ENCODE assay signal across 20 cellular contexts in the genomic region with DNA sequence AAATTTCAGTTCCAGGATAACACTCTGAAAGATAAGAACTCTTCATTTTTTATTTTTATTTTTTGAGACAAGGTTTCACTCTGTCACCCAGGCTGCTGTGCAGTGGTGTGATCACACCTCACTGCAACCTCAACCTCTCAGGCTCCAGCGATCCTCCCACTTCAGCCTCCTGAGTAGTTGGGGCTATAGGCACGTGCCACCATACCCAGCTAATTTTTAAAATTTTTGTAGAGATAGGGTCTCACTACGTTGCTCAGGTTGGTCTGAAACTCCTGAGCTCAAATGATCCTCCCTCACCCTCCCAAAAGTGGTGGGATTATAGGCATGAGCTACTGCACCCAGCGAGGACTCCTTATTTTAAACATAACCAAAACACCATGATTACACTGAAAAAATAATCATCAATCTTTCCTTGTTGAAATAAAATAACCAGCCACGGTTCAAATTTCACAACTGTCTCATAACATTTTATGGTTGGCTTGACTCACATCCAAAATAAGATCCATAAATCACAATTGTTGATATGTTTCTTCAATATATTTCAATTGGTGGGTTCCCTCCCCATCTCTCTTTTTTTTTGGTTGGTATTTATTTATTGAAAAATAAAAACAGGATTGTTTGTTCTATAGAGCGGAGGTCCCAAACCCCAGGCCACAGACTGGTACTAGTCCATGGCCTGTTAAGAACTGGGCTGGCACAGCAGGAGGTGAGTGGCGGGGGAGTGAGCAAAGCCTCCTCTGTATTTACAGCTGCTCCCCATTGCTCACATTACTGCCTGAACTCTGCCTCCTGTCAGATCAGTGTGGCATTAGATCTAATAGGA.
DNase-seq lines count a peak whose midpoint lies in the region; ATAC-seq and TF ChIP-seq lines count a peak whose summit lies in the region.
"Had no signal": no experiment of that assay in that cellular context is flagged by ENCODE, and none has a peak within 500 bp of the region (broad histone marks: within the 10 kb centered on the region; RNA-seq: fewer than 3 reads in every experiment).

No MANE protein-coding gene starts in this region.

- H3K27ac ChIP-seq in SJCRH30, result no peak overlapping the region
- no peak overlapping the region for H3K27ac ChIP-seq in parathyroid adenoma
- H3K27ac ChIP-seq: 22Rv1, BLaER1, C4-2B, GM23248 had no signal

- no peak overlapping the region for H3K4me3 ChIP-seq in SJCRH30
- no peak overlapping the region for H3K4me3 ChIP-seq in parathyroid adenoma (ENCODE audit: low read depth, low read length)
- H3K4me3 ChIP-seq: BLaER1, GM23248 had no signal

- H3K9me3 ChIP-seq in SJCRH30 (replicated peaks) (no peaks in the 10 kb centered on the region), parathyroid adenoma (ENCODE audit: control insufficient read depth, low read length) (no peaks in the 10 kb centered on the region)
- H3K9me3 ChIP-seq: BLaER1, Caco-2 had no signal

- H3K9ac ChIP-seq in parathyroid adenoma, result no peak overlapping the region
- H3K9ac ChIP-seq: BLaER1, GM23248 had no signal

- H3K36me3 ChIP-seq in SJCRH30, result no peaks in the 10 kb centered on the region
- no peaks in the 10 kb centered on the region for H3K36me3 ChIP-seq in parathyroid adenoma (ENCODE audit: control insufficient read depth, insufficient read depth, low read length)
- H3K36me3 ChIP-seq: BLaER1 had no signal

- 0 out of 2 replicates have a peak, but pooled peaks cover 5% of the 10 kb centered on the region for H3K4me1 ChIP-seq in SJCRH30
- H3K4me1 ChIP-seq in parathyroid adenoma, result peaks cover 6% of the 10 kb centered on the region

- H3K79me2 ChIP-seq in parathyroid adenoma, result no peaks in the 10 kb centered on the region

- ATAC-seq in GM21576 (IDR thresholded peaks at IDR 0.05; ENCODE audit: unreplicated experiment) (no peak), HG02642 (IDR thresholded peaks at IDR 0.05; ENCODE audit: poor library complexity, unreplicated experiment) (no peak), SK-N-SH treated with all-trans-retinoic acid at 6 μM for 48 hours (no peak)
- ATAC-seq: CD8-positive, alpha-beta T cell had no signal

- H3K27me3 ChIP-seq in SJCRH30 (no peaks in the 10 kb centered on the region), parathyroid adenoma (ENCODE audit: control insufficient read depth, insufficient read depth, low read length) (no peaks in the 10 kb centered on the region)
- H3K27me3 ChIP-seq: BLaER1 had no signal

- no peak for TF ChIP-seq CTCF in parathyroid adenoma (IDR thresholded peaks at IDR 0.05)

- peak overlapping the region; percentile 38 for H2AFZ ChIP-seq in parathyroid adenoma
- H2AFZ ChIP-seq: GM23248 had no signal

- peak; percentile 10 for DNase-seq in NCI-H146 (lab: John Stamatoyannopoulos, UW)
- DNase-seq in NCI-H146 treated with DMSO at 0.1 percent for 48 hours (lab: John Stamatoyannopoulos, UW; ENCODE audit: unreplicated experiment), result no peak
- DNase-seq in SJCRH30, result peak; percentile 60 to 66
- DNase-seq in activated CD4-positive, alpha-beta T cell treated with anti-CD3 and anti-CD28 coated beads, Interleukin-2, amount 50 U/mL, for 4 hours, result no peak
- DNase-seq: Caco-2; CD4-positive, CD25-positive, alpha-beta regulatory T cell; CD8-positive, alpha-beta T cell; DMS153; DND-41; GM23248; H7; HCEC 1CT; HFFc6 had no signal

- no peak overlapping the region for H3K4me2 ChIP-seq in parathyroid adenoma (ENCODE audit: low read length)
- H3K4me2 ChIP-seq: BLaER1 had no signal

TF ChIP-seq in SK-N-SH treated with all-trans-retinoic acid at 6 μM for 48 hours, 23 proteins besides CTCF, POLR2A, EP300 and RAD21 (continues in another document):
- TF ChIP-seq ARNTL (CRISPR knock-in tag; IDR thresholded peaks at IDR 0.05; ENCODE audit: borderline replicate concordance, low read depth), result no peak
- TF ChIP-seq, protein P1, sequence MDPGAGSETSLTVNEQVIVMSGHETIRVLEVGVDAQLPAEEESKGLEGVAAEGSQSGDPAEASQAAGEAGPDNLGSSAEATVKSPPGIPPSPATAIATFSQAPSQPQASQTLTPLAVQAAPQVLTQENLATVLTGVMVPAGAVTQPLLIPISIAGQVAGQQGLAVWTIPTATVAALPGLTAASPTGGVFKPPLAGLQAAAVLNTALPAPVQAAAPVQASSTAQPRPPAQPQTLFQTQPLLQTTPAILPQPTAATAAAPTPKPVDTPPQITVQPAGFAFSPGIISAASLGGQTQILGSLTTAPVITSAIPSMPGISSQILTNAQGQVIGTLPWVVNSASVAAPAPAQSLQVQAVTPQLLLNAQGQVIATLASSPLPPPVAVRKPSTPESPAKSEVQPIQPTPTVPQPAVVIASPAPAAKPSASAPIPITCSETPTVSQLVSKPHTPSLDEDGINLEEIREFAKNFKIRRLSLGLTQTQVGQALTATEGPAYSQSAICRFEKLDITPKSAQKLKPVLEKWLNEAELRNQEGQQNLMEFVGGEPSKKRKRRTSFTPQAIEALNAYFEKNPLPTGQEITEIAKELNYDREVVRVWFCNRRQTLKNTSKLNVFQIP (CRISPR knock-in tag; IDR thresholded peaks at IDR 0.05; ENCODE audit: borderline replicate concordance, low read depth), result no peak
- TF ChIP-seq, protein P2, sequence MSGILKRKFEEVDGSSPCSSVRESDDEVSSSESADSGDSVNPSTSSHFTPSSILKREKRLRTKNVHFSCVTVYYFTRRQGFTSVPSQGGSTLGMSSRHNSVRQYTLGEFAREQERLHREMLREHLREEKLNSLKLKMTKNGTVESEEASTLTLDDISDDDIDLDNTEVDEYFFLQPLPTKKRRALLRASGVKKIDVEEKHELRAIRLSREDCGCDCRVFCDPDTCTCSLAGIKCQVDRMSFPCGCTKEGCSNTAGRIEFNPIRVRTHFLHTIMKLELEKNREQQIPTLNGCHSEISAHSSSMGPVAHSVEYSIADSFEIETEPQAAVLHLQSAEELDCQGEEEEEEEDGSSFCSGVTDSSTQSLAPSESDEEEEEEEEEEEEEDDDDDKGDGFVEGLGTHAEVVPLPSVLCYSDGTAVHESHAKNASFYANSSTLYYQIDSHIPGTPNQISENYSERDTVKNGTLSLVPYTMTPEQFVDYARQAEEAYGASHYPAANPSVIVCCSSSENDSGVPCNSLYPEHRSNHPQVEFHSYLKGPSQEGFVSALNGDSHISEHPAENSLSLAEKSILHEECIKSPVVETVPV (CRISPR knock-in tag; IDR thresholded peaks at IDR 0.05), result no peak
- TF ChIP-seq CSDC2 (CRISPR knock-in tag; IDR thresholded peaks at IDR 0.05), result no peak
- TF ChIP-seq, protein P3, sequence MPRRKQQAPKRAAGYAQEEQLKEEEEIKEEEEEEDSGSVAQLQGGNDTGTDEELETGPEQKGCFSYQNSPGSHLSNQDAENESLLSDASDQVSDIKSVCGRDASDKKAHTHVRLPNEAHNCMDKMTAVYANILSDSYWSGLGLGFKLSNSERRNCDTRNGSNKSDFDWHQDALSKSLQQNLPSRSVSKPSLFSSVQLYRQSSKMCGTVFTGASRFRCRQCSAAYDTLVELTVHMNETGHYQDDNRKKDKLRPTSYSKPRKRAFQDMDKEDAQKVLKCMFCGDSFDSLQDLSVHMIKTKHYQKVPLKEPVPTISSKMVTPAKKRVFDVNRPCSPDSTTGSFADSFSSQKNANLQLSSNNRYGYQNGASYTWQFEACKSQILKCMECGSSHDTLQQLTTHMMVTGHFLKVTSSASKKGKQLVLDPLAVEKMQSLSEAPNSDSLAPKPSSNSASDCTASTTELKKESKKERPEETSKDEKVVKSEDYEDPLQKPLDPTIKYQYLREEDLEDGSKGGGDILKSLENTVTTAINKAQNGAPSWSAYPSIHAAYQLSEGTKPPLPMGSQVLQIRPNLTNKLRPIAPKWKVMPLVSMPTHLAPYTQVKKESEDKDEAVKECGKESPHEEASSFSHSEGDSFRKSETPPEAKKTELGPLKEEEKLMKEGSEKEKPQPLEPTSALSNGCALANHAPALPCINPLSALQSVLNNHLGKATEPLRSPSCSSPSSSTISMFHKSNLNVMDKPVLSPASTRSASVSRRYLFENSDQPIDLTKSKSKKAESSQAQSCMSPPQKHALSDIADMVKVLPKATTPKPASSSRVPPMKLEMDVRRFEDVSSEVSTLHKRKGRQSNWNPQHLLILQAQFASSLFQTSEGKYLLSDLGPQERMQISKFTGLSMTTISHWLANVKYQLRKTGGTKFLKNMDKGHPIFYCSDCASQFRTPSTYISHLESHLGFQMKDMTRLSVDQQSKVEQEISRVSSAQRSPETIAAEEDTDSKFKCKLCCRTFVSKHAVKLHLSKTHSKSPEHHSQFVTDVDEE (CRISPR knock-in tag; IDR thresholded peaks at IDR 0.05), result no peak
- TF ChIP-seq ZNF8 (CRISPR knock-in tag; IDR thresholded peaks at IDR 0.05), result no peak
- no peak for TF ChIP-seq ZC3H10 (CRISPR knock-in tag; IDR thresholded peaks at IDR 0.05)
- no peak for TF ChIP-seq ZNF565 (CRISPR knock-in tag; conservative IDR thresholded peaks at IDR 0.05; ENCODE audit: low read depth)
- TF ChIP-seq, protein P4, sequence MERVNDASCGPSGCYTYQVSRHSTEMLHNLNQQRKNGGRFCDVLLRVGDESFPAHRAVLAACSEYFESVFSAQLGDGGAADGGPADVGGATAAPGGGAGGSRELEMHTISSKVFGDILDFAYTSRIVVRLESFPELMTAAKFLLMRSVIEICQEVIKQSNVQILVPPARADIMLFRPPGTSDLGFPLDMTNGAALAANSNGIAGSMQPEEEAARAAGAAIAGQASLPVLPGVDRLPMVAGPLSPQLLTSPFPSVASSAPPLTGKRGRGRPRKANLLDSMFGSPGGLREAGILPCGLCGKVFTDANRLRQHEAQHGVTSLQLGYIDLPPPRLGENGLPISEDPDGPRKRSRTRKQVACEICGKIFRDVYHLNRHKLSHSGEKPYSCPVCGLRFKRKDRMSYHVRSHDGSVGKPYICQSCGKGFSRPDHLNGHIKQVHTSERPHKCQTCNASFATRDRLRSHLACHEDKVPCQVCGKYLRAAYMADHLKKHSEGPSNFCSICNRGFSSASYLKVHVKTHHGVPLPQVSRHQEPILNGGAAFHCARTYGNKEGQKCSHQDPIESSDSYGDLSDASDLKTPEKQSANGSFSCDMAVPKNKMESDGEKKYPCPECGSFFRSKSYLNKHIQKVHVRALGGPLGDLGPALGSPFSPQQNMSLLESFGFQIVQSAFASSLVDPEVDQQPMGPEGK (CRISPR knock-in tag; IDR thresholded peaks at IDR 0.05; ENCODE audit: borderline replicate concordance), result no peak
- TF ChIP-seq TOX (CRISPR knock-in tag; IDR thresholded peaks at IDR 0.05; ENCODE audit: borderline replicate concordance), result no peak
- no peak for TF ChIP-seq BACH2 (CRISPR knock-in tag; IDR thresholded peaks at IDR 0.05; ENCODE audit: borderline replicate concordance)
- TF ChIP-seq ESRRG (CRISPR knock-in tag; IDR thresholded peaks at IDR 0.05), result no peak
- no peak for TF ChIP-seq RARB (CRISPR knock-in tag; IDR thresholded peaks at IDR 0.05)
- no peak for TF ChIP-seq SNAI2 (CRISPR knock-in tag; IDR thresholded peaks at IDR 0.05)
- TF ChIP-seq ZFP3 (CRISPR knock-in tag; IDR thresholded peaks at IDR 0.05), result no peak
- no peak for TF ChIP-seq ISL1 (CRISPR knock-in tag; IDR thresholded peaks at IDR 0.05)

Comparison
In these comparisons a context has a peak if more than half of its experiments do, and no peak if none do; other contexts are left out.
1. DNase-seq: peak in NCI-H146 (single experiment) and SJCRH30 (2 of 2); none in NCI-H146 treated with DMSO at 0.1 percent for 48 hours (single experiment) and activated CD4-positive, alpha-beta T cell treated with anti-CD3 and anti-CD28 coated beads, Interleukin-2, amount 50 U/mL, for 4 hours (0 of 2).